28 cellular contexts compared by ENCODE assay signal in genomic region chr12:39840422-39840821, GRCh38.
"Had no signal": no experiment of that assay in that cellular context is flagged by ENCODE, and none has a peak within 500 bp of the region (broad histone marks: within the 10 kb centered on the region; RNA-seq: fewer than 3 reads in every experiment).

No MANE protein-coding gene starts in this region.

- DNase-seq: colonic mucosa; cortex of kidney; dermis blood vessel endothelial cell; dorsolateral prefrontal cortex; effector CD4-positive, alpha-beta T cell; effector CD8-positive, alpha-beta T cell; effector memory CD4-positive, alpha-beta T cell; effector memory CD8-positive, alpha-beta T cell; endodermal cell; erythroblast; esophagus squamous epithelium; foreskin fibroblast; foreskin keratinocyte; foreskin melanocyte; gastrocnemius medialis; glutamatergic neuron; head of caudate nucleus; heart left ventricle; heart right ventricle had no signal

- ATAC-seq: effector memory CD8-positive, alpha-beta T cell; esophagus mucosa; foreskin keratinocyte; gastrocnemius medialis; gastroesophageal sphincter; heart left ventricle; heart right ventricle had no signal

- H3K79me2 ChIP-seq: hepatocyte had no signal

- H3K27ac ChIP-seq: colonic mucosa, coronary artery, dorsolateral prefrontal cortex, epithelial cell of prostate, esophagus muscularis mucosa, esophagus squamous epithelium, foreskin keratinocyte, gastrocnemius medialis, gastroesophageal sphincter, heart left ventricle, heart right ventricle, hepatocyte had no signal

- H3K4me1 ChIP-seq: colonic mucosa, esophagus muscularis mucosa, esophagus squamous epithelium, foreskin keratinocyte, gastrocnemius medialis, gastroesophageal sphincter, heart left ventricle, heart right ventricle had no signal

- H2AFZ ChIP-seq: hepatocyte had no signal

- H3K27me3 ChIP-seq: colonic mucosa, dorsolateral prefrontal cortex, esophagus muscularis mucosa, esophagus squamous epithelium, foreskin keratinocyte, gastrocnemius medialis, gastroesophageal sphincter, heart left ventricle, heart right ventricle, hepatocyte had no signal

- H3K36me3 ChIP-seq: colonic mucosa, esophagus muscularis mucosa, esophagus squamous epithelium, gastrocnemius medialis, gastroesophageal sphincter, heart left ventricle had no signal

- H3K4me3 ChIP-seq: colonic mucosa, coronary artery, dorsolateral prefrontal cortex, esophagus muscularis mucosa, esophagus squamous epithelium, gastrocnemius medialis, gastroesophageal sphincter, heart left ventricle, heart right ventricle, hepatocyte had no signal

- FAIRE-seq: colon, endometrium, frontal cortex had no signal

- H3K9me3 ChIP-seq: colonic mucosa, esophagus muscularis mucosa, esophagus squamous epithelium, gastrocnemius medialis, gastroesophageal sphincter, heart left ventricle had no signal

- H3K4me2 ChIP-seq: hepatocyte had no signal
